Comparison of ENCODE assay signal across 2 cellular contexts in the genomic region with DNA sequence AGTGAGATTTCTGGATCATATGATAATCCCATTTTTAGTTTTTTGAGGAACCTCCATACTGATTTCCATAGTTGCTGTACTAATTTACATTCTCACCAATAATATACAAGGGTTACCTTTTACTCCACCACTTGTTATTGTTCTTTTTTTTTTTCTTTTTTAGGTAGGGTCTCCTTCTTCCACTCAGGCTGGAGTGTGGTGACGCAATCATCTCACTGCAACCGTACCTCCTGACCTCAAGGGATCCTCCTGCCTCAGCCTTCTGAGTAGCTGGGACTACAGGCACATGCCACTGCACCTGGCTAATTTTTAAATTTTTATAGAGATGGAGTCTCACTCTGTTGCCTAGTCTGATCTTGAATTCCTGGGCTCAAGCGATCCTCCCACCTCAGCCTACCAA.
TF ChIP-seq lines count a peak whose summit lies in the region.

No MANE protein-coding gene starts in this region.

TF ChIP-seq in A549, 52 proteins besides CTCF, POLR2A, EP300 and RAD21:
- TF ChIP-seq TP53 (CRISPR knock-in tag; IDR thresholded peaks at IDR 0.05) (no peak), CEBPB (IDR thresholded peaks at IDR 0.05) (peak; percentile 29 to 37; a peak in 1 of 4 replicates), EHMT2 (IDR thresholded peaks at IDR 0.05; ENCODE audit: low read depth) (no peak), ESRRA (IDR thresholded peaks at IDR 0.05; ENCODE audit: borderline replicate concordance, low read length) (no peak), MAFK (IDR thresholded peaks at IDR 0.05; ENCODE audit: partially characterized antibody) (no peak)

TF ChIP-seq in IMR-90, 13 proteins besides CTCF, POLR2A, EP300 and RAD21:
- TF ChIP-seq CHD1 (IDR thresholded peaks at IDR 0.05; ENCODE audit: low read depth, low read length) (no peak), CEBPB (IDR thresholded peaks at IDR 0.05; ENCODE audit: low read depth, low read length) (peak; percentile 51; the same call in 1 of the 2 replicates)
